In the genomic region with DNA sequence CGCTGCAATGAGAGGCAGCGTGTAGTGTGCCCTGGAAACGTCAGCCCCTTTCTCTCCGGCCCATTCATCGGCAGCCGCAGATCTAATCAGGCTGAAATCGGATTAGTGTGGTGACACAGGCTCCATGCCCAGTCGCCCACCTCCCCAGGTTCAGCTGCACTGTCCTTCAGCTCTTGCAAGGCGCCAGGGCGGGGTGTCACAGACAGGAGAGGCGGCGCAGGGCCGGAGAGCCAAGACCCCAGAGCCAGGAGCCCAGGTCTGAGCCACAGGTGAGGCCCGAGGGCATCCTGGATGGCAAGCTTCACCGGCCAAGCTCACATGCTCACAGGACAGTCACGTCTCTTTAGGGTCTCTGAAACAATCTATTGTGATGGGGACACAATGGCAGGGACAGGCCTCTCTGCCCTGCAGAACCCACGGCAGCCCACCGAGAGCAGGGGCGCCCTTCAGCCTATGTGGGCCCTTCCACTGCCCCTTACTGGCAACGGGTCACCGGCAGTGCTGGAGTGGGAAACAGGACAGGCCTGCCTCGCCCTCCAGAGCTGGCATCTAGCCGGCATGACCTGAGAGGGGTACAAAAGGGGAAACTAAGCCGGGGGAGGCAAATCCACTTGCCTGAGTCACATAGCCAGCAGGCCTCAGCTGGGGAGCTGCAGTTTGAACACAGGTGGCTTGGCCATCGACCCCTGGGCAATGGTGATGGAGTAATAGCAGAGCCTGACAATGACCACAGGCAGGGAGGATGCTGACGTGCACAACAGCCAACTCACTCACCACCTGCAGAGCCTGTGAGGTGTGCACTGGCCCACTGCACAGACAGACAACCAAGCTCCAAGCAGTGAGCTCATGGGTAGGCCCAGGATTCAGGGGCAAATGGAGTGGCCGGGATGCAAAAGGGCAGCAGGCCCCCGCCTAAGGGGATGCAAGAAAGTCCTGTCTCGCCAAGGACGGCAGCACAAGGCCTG, we compare ENCODE assay signal across 1 cellular context.
TF ChIP-seq lines count a peak whose summit lies in the region.

No MANE protein-coding gene starts in this region.

TF ChIP-seq in H1, 55 proteins besides CTCF, POLR2A, EP300 and RAD21:
- no peak for TF ChIP-seq RFX5 (IDR thresholded peaks at IDR 0.05; ENCODE audit: borderline replicate concordance, low read depth, low read length)
- no peak for TF ChIP-seq POLR2AphosphoS5 (IDR thresholded peaks at IDR 0.05; ENCODE audit: low read depth, low read length)
- no peak for TF ChIP-seq SIX5 (IDR thresholded peaks at IDR 0.05; ENCODE audit: low read depth, low read length)
